Comparison of ENCODE assay signal across 14 cellular contexts in genomic region chrX:17520206-17520605, GRCh38.
"Had no signal": no experiment of that assay in that cellular context is flagged by ENCODE, and none has a peak within 500 bp of the region (broad histone marks: within the 10 kb centered on the region; RNA-seq: fewer than 3 reads in every experiment).

No MANE protein-coding gene starts in this region.

- H3K27me3 ChIP-seq: hepatocyte, neural progenitor cell, upper lobe of left lung had no signal

- H3K9me3 ChIP-seq: pancreas, upper lobe of left lung had no signal

- H3K27ac ChIP-seq: hepatocyte, neural progenitor cell, pancreas had no signal

- ATAC-seq: esophagus mucosa; stimulated activated naive B cell treated with anti-CD40 and anti-IgM and Interleukin-4, amounts not matched to agents 10 μg/mL and 1 μg/mL and 100 μg/mL, for 72 hours had no signal

- H3K36me3 ChIP-seq: neural progenitor cell, pancreas, upper lobe of left lung had no signal

- H3K79me2 ChIP-seq: hepatocyte had no signal

- H2AFZ ChIP-seq: hepatocyte, neural progenitor cell had no signal

- DNase-seq: activated CD4-positive, alpha-beta T cell treated with anti-CD3 and anti-CD28 coated beads, Interleukin-2, amount 50 U/mL, for 4 hours; activated CD4-positive, CD25-positive, alpha-beta regulatory T cell treated with anti-CD3 and anti-CD28 coated beads, Interleukin-2, amount 50 U/mL, for 72 hours; activated effector memory CD4-positive, alpha-beta T cell treated with Interleukin-2 at 50 U/mL for 16 hours; activated T-cell treated with anti-CD3 and anti-CD28 coated beads, Interleukin-2, amount 50 U/mL, for 1 hour; kidney; pancreas; small intestine; stimulated activated naive B cell treated with anti-CD40 and anti-IgM and Interleukin-4, amounts not matched to agents 10 μg/mL and 1 μg/mL and 100 μg/mL, for 72 hours; SW 1271; upper lobe of left lung had no signal

- FAIRE-seq: endometrium, kidney, small intestine had no signal

- H3K4me1 ChIP-seq: neural progenitor cell, pancreas had no signal

- H3K4me2 ChIP-seq: hepatocyte, neural progenitor cell had no signal

- H3K4me3 ChIP-seq: hepatocyte, neural progenitor cell, pancreas, upper lobe of left lung had no signal
